22 cellular contexts compared by ENCODE assay signal in genomic region chr10:27861781-27862180, GRCh38.
"Had no signal": no experiment of that assay in that cellular context is flagged by ENCODE, and none has a peak within 500 bp of the region (broad histone marks: within the 10 kb centered on the region; RNA-seq: fewer than 3 reads in every experiment).

No MANE protein-coding gene starts in this region.

- ATAC-seq: HepG2 had no signal

- H3K4me3 ChIP-seq: SJSA1, SK-N-MC had no signal

- H3K27me3 ChIP-seq: SJSA1 had no signal

- DNase-seq: IMR-90, Karpas-422, KG1, MM.1S, NCI-H1092 treated with DMSO at 0.1 percent for 48 hours, NCI-H1436, NCI-H187, NCI-H2029, NCI-H2081 treated with DMSO at 0.1 percent for 48 hours, NCI-H2171, NCI-H226, NCI-H446, NCI-H510A, NCI-H524 treated with DMSO at 0.1 percent for 48 hours, NCI-H69, NCI-H774, Right ventricle myocardium superior, RPMI8226, SIG-M5 had no signal

- H3K36me3 ChIP-seq: SJSA1 had no signal
